ENCODE assay signal across 12 cellular contexts in genomic region chr19:29668746-29669609, GRCh38. TPM values are rescaled to one million over a fixed set of nuclear protein-coding genes. Genes with fewer than 3 reads are reported as not detected.
DNase-seq lines count a peak whose midpoint lies in the region; ATAC-seq, FAIRE-seq and TF ChIP-seq lines count a peak whose summit lies in the region.
"Had no signal": no experiment of that assay in that cellular context is flagged by ENCODE, and none has a peak within 500 bp of the region (broad histone marks: within the 10 kb centered on the region; RNA-seq: fewer than 3 reads in every experiment).

No MANE protein-coding gene starts in this region.

- 67% methylated on average over 13 of the region's 13 CpGs for WGBS in GM12878 (ENCODE audit: insufficient coverage, insufficient replicate concordance, low lambda C conversion rate, missing lambda C conversion rate)

- no peak for TF ChIP-seq RAD21 in GM12878 (IDR thresholded peaks at IDR 0.05; ENCODE audit: insufficient read depth, low read depth, low read length)

- peak overlapping the region; percentile 86 for H3K27ac ChIP-seq in C4-2B
- H3K27ac ChIP-seq in GM12878 (ENCODE audit: control insufficient read depth, insufficient read depth), result peak overlapping the region; percentile 84
- no peak overlapping the region for H3K27ac ChIP-seq in osteoblast (ENCODE audit: low read depth, low read length)
- H3K27ac ChIP-seq: SJSA1 had no signal

- no TSS peak for BruUV-seq in GM12878 (replicated peaks; lab: Mats Ljungman, UMichigan)

- no peak for TF ChIP-seq POLR2A in GM12878 (IDR thresholded peaks at IDR 0.05; ENCODE audit: low read depth, low read length)

- H3K79me2 ChIP-seq in GM12878 (ENCODE audit: control insufficient read depth, insufficient read depth, low read length), result peaks cover 79% of the 10 kb centered on the region
- H3K79me2 ChIP-seq in osteoblast (ENCODE audit: insufficient read depth, low read length), result peaks cover 80% of the 10 kb centered on the region

- peak overlapping the region; percentile 69 for H3K9ac ChIP-seq in GM12878 (ENCODE audit: control insufficient read depth, insufficient read depth, low read length)

- no peak for FAIRE-seq in GM12878 (lab: Jason Lieb, UNC)
- FAIRE-seq: G401.6, islet of Langerhans had no signal

- no peaks in the 10 kb centered on the region for H3K9me3 ChIP-seq in GM12878 (replicated peaks; ENCODE audit: control insufficient read depth, insufficient read depth, low read length)
- H3K9me3 ChIP-seq in osteoblast (ENCODE audit: low read depth, low read length), result no peaks in the 10 kb centered on the region
- no peaks in the 10 kb centered on the region for H3K9me3 ChIP-seq in MG63

- in situ Hi-C loops in GM12878 (cut with MboI), result loop anchor here (10.0 kb wide), 1 partner anchor 54 kb away; no protein-coding TSS in a partner anchor

- no peaks in the 10 kb centered on the region for H3K27me3 ChIP-seq in GM12878 (replicated peaks in 1 of 2; ENCODE audit: control insufficient read depth in 2 of 2, insufficient read depth in 2 of 2, low read length in 1 of 2)
- H3K27me3 ChIP-seq in osteoblast (ENCODE audit: insufficient read depth, low read length), result no peaks in the 10 kb centered on the region
- no peaks in the 10 kb centered on the region for H3K27me3 ChIP-seq in MG63
- H3K27me3 ChIP-seq: SJSA1 had no signal

- intact Hi-C loops in GM12878 (cut with micrococcal nuclease; ENCODE audit: unreplicated experiment), result no loop called here

- H2AFZ ChIP-seq in GM12878 (ENCODE audit: control insufficient read depth, low read depth, low read length), result no peak overlapping the region
- no peak overlapping the region for H2AFZ ChIP-seq in osteoblast (ENCODE audit: low read length)

- H3K36me3 ChIP-seq in GM12878 (ENCODE audit: control insufficient read depth in 2 of 2, insufficient read depth in 2 of 2, low read length in 1 of 2) (peaks cover 4 to 5% of the 10 kb centered on the region in 2 experiments), osteoblast (ENCODE audit: insufficient read depth, low read length) (peaks cover 6% of the 10 kb centered on the region), MG63 (peaks cover 36% of the 10 kb centered on the region)

- SMC1A ChIA-PET in GM12878 (lab: Charles Lee; ENCODE audit: uncharacterized antibody, unreplicated experiment), result interaction anchor here (0.7 to 4.7 kb wide), 11 partner anchors 7 to 70 kb away, joined by 3 to 42 read pairs (median 4); no protein-coding TSS in a partner anchor

- H3K4me2 ChIP-seq in GM12878 (ENCODE audit: control insufficient read depth, insufficient read depth) (peak overlapping the region; percentile 89), osteoblast (ENCODE audit: insufficient read depth, low read length) (no peak overlapping the region)

- TF ChIP-seq CTCF in C4-2B (conservative IDR thresholded peaks at IDR 0.05) (peak; percentile 19), HFF-Myc (IDR thresholded peaks at IDR 0.05; ENCODE audit: low read depth, low read length, missing control alignments) (peak; percentile 42), GM12878 (IDR thresholded peaks at IDR 0.05 in 2 of 3, conservative IDR thresholded peaks at IDR 0.05 in 1 of 3; ENCODE audit: control insufficient read depth in 2 of 3, extremely low read depth in 1 of 3, insufficient read depth in 1 of 3, low read depth in 3 of 3, low read length in 3 of 3) (peak; percentile 24 to 57 (median 29); a peak in 5 of 6 replicates), osteoblast (IDR thresholded peaks at IDR 0.05; ENCODE audit: extremely low read depth, low read depth, low read length) (peak; percentile 28)

- H3K4me1 ChIP-seq in GM12878 (ENCODE audit: control insufficient read depth, insufficient read depth, low read length) (peaks cover 68% of the 10 kb centered on the region), osteoblast (ENCODE audit: insufficient read depth, low read length) (peaks cover 36% of the 10 kb centered on the region)

- POLR2A ChIA-PET in GM12878 (lab: Charles Lee), result interaction anchor here (0.7 to 2.3 kb wide), 8 partner anchors 20 to 499 kb away, joined by 3 to 16 read pairs (median 5); partner anchors contain the start of genes C19orf12 and POP4

- no peaks in the 10 kb centered on the region for H4K20me1 ChIP-seq in GM12878 (ENCODE audit: control insufficient read depth, insufficient read depth)
- peaks cover 39% of the 10 kb centered on the region for H4K20me1 ChIP-seq in osteoblast (ENCODE audit: insufficient read depth, low read length)

- RAD21 ChIA-PET in GM12878 (lab: Charles Lee; ENCODE audit: unreplicated experiment), result interaction anchor here (1.0 to 5.3 kb wide), 3 partner anchors 46 to 62 kb away, joined by 3 to 78 read pairs (median 37); partner anchors contain the start of gene C19orf12

- TF ChIP-seq EP300 in GM12878 (IDR thresholded peaks at IDR 0.05; ENCODE audit: borderline replicate concordance in 1 of 2, control insufficient read depth in 1 of 2, low read depth in 2 of 2, low read length in 2 of 2), result no peak

- DNase-seq in HFF-Myc (ENCODE audit: extremely low read depth, low read depth), result no peak
- DNase-seq in GM12878 (ENCODE audit: low read depth, low spot score), result no peak
- peak; percentile 71 for DNase-seq in osteoblast (ENCODE audit: insufficient read length, low spot score, missing footprints)
- no peak for DNase-seq in NCI-H1694 (lab: John Stamatoyannopoulos, UW)
- DNase-seq in MG63, result no peak
- DNase-seq: NCI-H1048 had no signal

- no peak for ATAC-seq in GM12878
- no peak for ATAC-seq in HG02852 (IDR thresholded peaks at IDR 0.05; ENCODE audit: unreplicated experiment)
- ATAC-seq in HG03108 (IDR thresholded peaks at IDR 0.05; ENCODE audit: unreplicated experiment), result no peak

- CTCF ChIA-PET in GM12878 (lab: Yijun Ruan, JAX), result interaction anchor here (0.6 to 6.5 kb wide), 7 partner anchors 11 to 59 kb away, joined by 3 to 111 read pairs (median 26); partner anchors contain the start of gene C19orf12

- H3K4me3 ChIP-seq in HFF-Myc (replicated peaks; ENCODE audit: low read depth, low read length), result no peak overlapping the region
- H3K4me3 ChIP-seq in GM12878, result peak overlapping the region; percentile 92; the same call in 1 of the 2 replicates
- no peak overlapping the region for H3K4me3 ChIP-seq in osteoblast (ENCODE audit: insufficient read depth, low read length)
- no peak overlapping the region for H3K4me3 ChIP-seq in MG63
- H3K4me3 ChIP-seq: SJSA1 had no signal

TF ChIP-seq in GM12878, 131 proteins besides CTCF, POLR2A, EP300 and RAD21 (continues in another document):
- TF ChIP-seq SMAD1 (IDR thresholded peaks at IDR 0.05; ENCODE audit: low read depth, partially characterized antibody), result no peak
- TF ChIP-seq GATAD2B (conservative IDR thresholded peaks at IDR 0.05; ENCODE audit: low read depth), result 0 out of 2 replicates have a peak, but pooled peaks have one; percentile 38
- TF ChIP-seq NR2F1 (conservative IDR thresholded peaks at IDR 0.05), result 0 out of 2 replicates have a peak, but pooled peaks have one; percentile 14
- no peak for TF ChIP-seq KAT2A (conservative IDR thresholded peaks at IDR 0.05; ENCODE audit: control insufficient read depth, low read depth, low read length)
- TF ChIP-seq DPF2 (IDR thresholded peaks at IDR 0.05), result 0 out of 2 replicates have a peak, but pooled peaks have one; percentile 14
- TF ChIP-seq SMC3 (IDR thresholded peaks at IDR 0.05; ENCODE audit: borderline replicate concordance, low read length), result peak; percentile 10; the same call in 1 of the 2 replicates
- TF ChIP-seq ETV6 (conservative IDR thresholded peaks at IDR 0.05 in 1 of 2, IDR thresholded peaks at IDR 0.05 in 1 of 2; ENCODE audit: borderline replicate concordance in 1 of 2, low read depth in 1 of 2), result no peak
- TF ChIP-seq POU2F2 (IDR thresholded peaks at IDR 0.05; ENCODE audit: borderline replicate concordance, low read depth, low read length), result 0 out of 3 replicates have a peak, but pooled peaks have one; percentile 13

RNA-seq across cellular contexts. Expression of gene PLEKHF1, which starts 3.7 kb away (rescaled TPM):
- 27.3 and 32.2 TPM in 2 replicates for total RNA-seq in GM12878 (2013; cell fraction: nucleolus; rRNA removed)
- total RNA-seq in GM12878 (2014; rRNA removed) (18.6 and 20.2 TPM in 2 replicates), GM12878 (2014; rRNA removed; fragmentation: Illumina TruSeq; extraction: Trizol) (2.5 and 4.0 TPM in 2 replicates), GM12878 (2021) (17.6 and 19.1 TPM in 2 replicates), osteoblast (86.9 and 106 TPM in 2 replicates)
- 1.8 TPM for polyA plus RNA-seq in GM12878 (2011; ENCODE audit: low read depth)
- polyA plus RNA-seq in GM12878 (2011; rRNA removed) (6.0 and 15.8 TPM in 2 replicates), GM12878 (2014; fragmentation: Illumina TruSeq; extraction: Trizol) (0.19 and 2.4 TPM in 2 replicates), GM12878 (2014; fragmentation: Nextera tagmentation; extraction: Ambion mirVana) (under 1 TPM; 0.10 to 0.31 TPM), GM12878 (2014; rRNA removed) (20.3 and 23.0 TPM in 2 replicates), GM12878 (2016; fragmentation: Nextera tagmentation; extraction: Ambion mirVana) (10 to 100 TPM; 14.8 to 19.5 TPM)
- polyA plus RNA-seq in GM12878 (2011; cell fraction: cytosol; rRNA removed), result 25.9 and 36.4 TPM in 2 replicates
- polyA plus RNA-seq in GM12878 (2011; cell fraction: nucleus; rRNA removed), result 40.4 and 43.7 TPM in 2 replicates
- 6.0 and 11.1 TPM in 2 replicates for polyA plus RNA-seq in GM12878 (2012)
- polyA minus RNA-seq in GM12878 (2011; rRNA and poly(A)+ RNA removed), result 11.6 and 26.6 TPM in 2 replicates
- polyA minus RNA-seq in GM12878 (2011; cell fraction: cytosol; rRNA and poly(A)+ RNA removed), result 13.9 and 17.0 TPM in 2 replicates
- 19.7 and 32.3 TPM in 2 replicates for polyA minus RNA-seq in GM12878 (2011; cell fraction: nucleus; rRNA and poly(A)+ RNA removed)
- 22.2 and 37.5 TPM in 2 replicates for total RNA-seq in MG63 (2014; rRNA removed; shearing (Covaris generic); ENCODE audit: low replicate concordance)

RNA-seq across cellular contexts. Expression of gene C19orf12, which starts 46.1 kb away (rescaled TPM):
- total RNA-seq in GM12878 (2013; cell fraction: nucleolus; rRNA removed), result 24.8 and 33.3 TPM in 2 replicates
- 20.4 and 21.9 TPM in 2 replicates for total RNA-seq in GM12878 (2014; rRNA removed)
- total RNA-seq in GM12878 (2014; rRNA removed; fragmentation: Illumina TruSeq; extraction: Trizol), result 10.6 and 12.8 TPM in 2 replicates
- total RNA-seq in GM12878 (2021), result 20.9 and 21.6 TPM in 2 replicates
- 7.3 TPM for polyA plus RNA-seq in GM12878 (2011; ENCODE audit: low read depth)
- polyA plus RNA-seq in GM12878 (2011; rRNA removed), result 23.5 and 24.9 TPM in 2 replicates
- polyA plus RNA-seq in GM12878 (2011; cell fraction: cytosol; rRNA removed), result 22.2 and 29.7 TPM in 2 replicates
- polyA plus RNA-seq in GM12878 (2011; cell fraction: nucleus; rRNA removed), result 23.6 and 25.4 TPM in 2 replicates
- polyA plus RNA-seq in GM12878 (2012), result 13.2 and 14.9 TPM in 2 replicates
- polyA plus RNA-seq in GM12878 (2014; fragmentation: Illumina TruSeq; extraction: Trizol), result 8.2 and 12.5 TPM in 2 replicates
- polyA plus RNA-seq in GM12878 (2014; fragmentation: Nextera tagmentation; extraction: Ambion mirVana), result 1 to 10 TPM; 2.3 to 6.6 TPM
- polyA plus RNA-seq in GM12878 (2014; rRNA removed), result 19.6 and 22.6 TPM in 2 replicates
- polyA plus RNA-seq in GM12878 (2016; fragmentation: Nextera tagmentation; extraction: Ambion mirVana), result 10 to 100 TPM; 20.0 to 20.5 TPM
- 9.3 and 15.4 TPM in 2 replicates for polyA minus RNA-seq in GM12878 (2011; rRNA and poly(A)+ RNA removed)
- polyA minus RNA-seq in GM12878 (2011; cell fraction: cytosol; rRNA and poly(A)+ RNA removed), result 6.0 and 7.4 TPM in 2 replicates
- 5.3 and 8.3 TPM in 2 replicates for polyA minus RNA-seq in GM12878 (2011; cell fraction: nucleus; rRNA and poly(A)+ RNA removed)
- total RNA-seq in osteoblast, result 48.5 and 52.7 TPM in 2 replicates
- total RNA-seq in MG63 (2014; rRNA removed; shearing (Covaris generic); ENCODE audit: low replicate concordance), result 35.6 and 47.0 TPM in 2 replicates
